ENCODE assay signal across 8 cellular contexts in the genomic region with DNA sequence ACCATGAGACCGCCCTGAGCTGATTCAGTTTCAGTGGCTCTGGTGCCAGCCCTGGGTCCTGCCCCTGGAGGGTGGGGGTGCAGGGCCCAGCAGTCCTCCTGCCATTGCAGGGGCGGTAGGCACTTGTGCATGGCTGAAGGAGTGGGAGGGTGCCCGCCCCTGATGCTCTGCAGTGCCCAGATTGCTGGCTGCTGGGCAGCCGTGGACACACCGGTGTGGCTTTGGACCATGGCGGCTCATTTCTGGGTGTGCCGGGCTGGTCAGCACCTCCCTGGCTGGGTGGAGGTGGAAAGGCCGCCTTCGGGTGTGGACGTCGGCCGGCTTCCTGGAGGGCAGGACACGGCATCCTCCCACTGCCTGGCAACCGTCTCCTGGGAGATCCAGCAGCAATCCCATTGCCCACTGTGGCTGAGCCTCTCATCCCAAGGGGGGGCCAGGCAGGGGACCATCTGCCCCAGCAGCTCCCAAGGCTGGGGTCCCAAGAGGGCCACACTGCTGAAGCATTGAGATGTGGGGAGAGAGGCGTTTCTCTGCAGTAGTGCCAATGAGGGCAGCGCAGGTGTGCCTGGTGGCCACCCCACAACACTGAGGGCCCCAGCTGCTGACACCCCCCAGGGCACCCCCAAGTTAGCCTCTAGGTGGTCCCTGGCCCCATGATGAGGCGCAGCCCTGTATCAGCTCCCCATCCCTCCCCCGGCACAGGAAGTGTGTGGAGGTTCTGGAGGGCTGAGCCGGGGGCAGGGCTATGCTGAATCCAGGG. TPM values are rescaled to one million over a fixed set of nuclear protein-coding genes. Genes with fewer than 3 reads are reported as not detected.
A peak's percentile ranks its signal among the peaks of the same experiment; 100 is the strongest.
DNase-seq lines count a peak whose midpoint lies in the region; ATAC-seq, FAIRE-seq and TF ChIP-seq lines count a peak whose summit lies in the region.

No MANE protein-coding gene starts in this region.

- no TSS peak for BruUV-seq in A673 (replicated peaks; lab: Mats Ljungman, UMichigan)
- BruUV-seq in endothelial cell of umbilical vein (replicated peaks; lab: Mats Ljungman, UMichigan) = no TSS peak

- H4K20me1 ChIP-seq in endothelial cell of umbilical vein (replicated peaks; ENCODE audit: control insufficient read depth, extremely low read depth, insufficient read depth, low read length) = no peaks in the 10 kb centered on the region

- DNase-seq in A673 (ENCODE audit: low spot score) (no peak), GM19240 (ENCODE audit: insufficient read length, low spot score) (peak; percentile 48), endothelial cell of umbilical vein (ENCODE audit: low read depth, low spot score) (no peak), prostate gland (ENCODE audit: low spot score) (no peak), cerebellar cortex (ENCODE audit: low spot score) (no peak), caudate nucleus (lab: John Stamatoyannopoulos, UW) (no peak), pons (ENCODE audit: low spot score) (no peak)

- H3K27ac ChIP-seq in A673 (ENCODE audit: low read depth, low read length, poor library complexity, severe bottlenecking) (peak overlapping the region; percentile 57), endothelial cell of umbilical vein (ENCODE audit: insufficient read depth, low read depth, low read length) (peak overlapping the region; percentile 60), prostate gland (no peak overlapping the region), caudate nucleus (ENCODE audit: low read depth, low read length) (no peak overlapping the region)

- peak; percentile 28 for ATAC-seq in HG03521 (IDR thresholded peaks at IDR 0.05; ENCODE audit: unreplicated experiment)

- H3K9me3 ChIP-seq in A673 (ENCODE audit: low read depth, low read length, poor library complexity, severe bottlenecking) (no peaks in the 10 kb centered on the region), endothelial cell of umbilical vein (replicated peaks; ENCODE audit: control insufficient read depth, insufficient read depth, low read length) (no peaks in the 10 kb centered on the region), prostate gland (no peaks in the 10 kb centered on the region)

- POLR2A ChIA-PET in A673 (lab: Charles Lee; ENCODE audit: low non-redundant PET) = no interaction called here
- POLR2A ChIA-PET in endothelial cell of umbilical vein (lab: Charles Lee) = interaction anchor here (0.5 kb wide), 1 partner anchor 13 kb away, joined by 9 read pairs; no protein-coding TSS in a partner anchor

- TF ChIP-seq POLR2A in endothelial cell of umbilical vein (IDR thresholded peaks at IDR 0.05; ENCODE audit: low read depth, low read length) (no peak), prostate gland (IDR thresholded peaks at IDR 0.05) (no peak)

- CTCF ChIA-PET in A673 (lab: Charles Lee) = interaction anchor here (0.5 kb wide), 1 partner anchor 1715 kb away, joined by 3 read pairs; no protein-coding TSS in a partner anchor
- CTCF ChIA-PET in endothelial cell of umbilical vein (lab: Charles Lee) = interaction anchor here (0.6 to 5.4 kb wide), 7 partner anchors 9 to 65 kb away, joined by 3 to 55 read pairs (median 3); no protein-coding TSS in a partner anchor

- H3K36me3 ChIP-seq in A673 (ENCODE audit: insufficient read depth, low read length, poor library complexity, severe bottlenecking) (peaks cover 20% of the 10 kb centered on the region), endothelial cell of umbilical vein (ENCODE audit: control insufficient read depth in 2 of 2, extremely low read depth in 1 of 2, insufficient read depth in 2 of 2, low read length in 2 of 2) (peaks cover 12 to 24% of the 10 kb centered on the region in 2 experiments), prostate gland (no peaks in the 10 kb centered on the region)

- H2AFZ ChIP-seq in endothelial cell of umbilical vein (ENCODE audit: low read depth, low read length) = no peak overlapping the region

- H3K4me1 ChIP-seq in A673 (ENCODE audit: insufficient read depth, low read length, poor library complexity, severe bottlenecking) (peaks cover 24% of the 10 kb centered on the region), endothelial cell of umbilical vein (ENCODE audit: control insufficient read depth, extremely low read depth, insufficient read depth, low read length) (peaks cover 41% of the 10 kb centered on the region), prostate gland (replicated peaks) (peaks cover 16% of the 10 kb centered on the region)

- dilution Hi-C loops in endothelial cell of umbilical vein (cut with MboI; ENCODE audit: extremely low pct_ligation_motif_present, low sequenced_read_pairs) = no loop called here

- H3K4me3 ChIP-seq in A673 (ENCODE audit: low read depth, low read length, poor library complexity, severe bottlenecking) = no peak overlapping the region
- no peak overlapping the region for H3K4me3 ChIP-seq in endothelial cell of umbilical vein (replicated peaks in 1 of 3; ENCODE audit: insufficient read depth in 1 of 3, low read depth in 1 of 3, low read length in 3 of 3)
- no peak overlapping the region for H3K4me3 ChIP-seq in prostate gland

- peak overlapping the region; percentile 2 for H3K4me2 ChIP-seq in endothelial cell of umbilical vein (ENCODE audit: insufficient read depth, low read length)

- H3K79me2 ChIP-seq in endothelial cell of umbilical vein (ENCODE audit: control insufficient read depth, insufficient read depth, low read length) = peaks cover 52% of the 10 kb centered on the region

- H3K9me1 ChIP-seq in endothelial cell of umbilical vein (replicated peaks; ENCODE audit: control insufficient read depth, extremely low read depth, insufficient read depth, low read length) = no peaks in the 10 kb centered on the region

- intact Hi-C loops in A673 (cut with micrococcal nuclease; ENCODE audit: unreplicated experiment) = no loop called here
- intact Hi-C loops in endothelial cell of umbilical vein (cut with micrococcal nuclease) = loop anchor here (5.0 kb wide), 2 partner anchors 72 to 122 kb away; no protein-coding TSS in a partner anchor
- intact Hi-C loops in prostate gland (cut with DNase I) = no loop called here

- WGBS in prostate gland = 73% methylated on average over 19 of the region's 19 CpGs

- no peaks in the 10 kb centered on the region for H3K27me3 ChIP-seq in A673 (replicated peaks; ENCODE audit: insufficient read depth, low read depth, low read length, poor library complexity)
- no peaks in the 10 kb centered on the region for H3K27me3 ChIP-seq in endothelial cell of umbilical vein (ENCODE audit: control insufficient read depth in 2 of 2, insufficient read depth in 2 of 2, low read length in 2 of 2)
- H3K27me3 ChIP-seq in prostate gland (replicated peaks; ENCODE audit: insufficient read depth) = no peaks in the 10 kb centered on the region

- TF ChIP-seq CTCF in A673 (conservative IDR thresholded peaks at IDR 0.05; ENCODE audit: low read depth, low read length) = no peak
- no peak for TF ChIP-seq CTCF in endothelial cell of umbilical vein (IDR thresholded peaks at IDR 0.05; ENCODE audit: extremely low read depth in 1 of 2, insufficient read depth in 1 of 2, low read depth in 1 of 2, low read length in 2 of 2)
- no peak for TF ChIP-seq CTCF in prostate gland (IDR thresholded peaks at IDR 0.05)

- no peak for FAIRE-seq in endothelial cell of umbilical vein (lab: Jason Lieb, UNC)

- H3K9ac ChIP-seq in endothelial cell of umbilical vein (replicated peaks; ENCODE audit: extremely low read depth, insufficient read depth, low read length) = peak overlapping the region; percentile 8

TF ChIP-seq in endothelial cell of umbilical vein, 7 proteins besides CTCF, POLR2A, EP300 and RAD21:
- TF ChIP-seq EZH2 (IDR thresholded peaks at IDR 0.05; ENCODE audit: borderline replicate concordance, low read depth, low read length, severe bottlenecking) (no peak), FOS (IDR thresholded peaks at IDR 0.05; ENCODE audit: borderline replicate concordance, insufficient read depth, low read length) (no peak), MYC (IDR thresholded peaks at IDR 0.05; ENCODE audit: low read depth, low read length) (no peak), MAX (IDR thresholded peaks at IDR 0.05; ENCODE audit: insufficient read depth, insufficient read length) (no peak), GATA2 (IDR thresholded peaks at IDR 0.05; ENCODE audit: insufficient read depth, insufficient read length, low read depth, low read length) (no peak), POLR2AphosphoS5 (IDR thresholded peaks at IDR 0.05; ENCODE audit: insufficient read depth, low read depth, low read length) (no peak), JUN (IDR thresholded peaks at IDR 0.05; ENCODE audit: borderline replicate concordance, insufficient read depth, insufficient read length, low read depth) (no peak)

RNA-seq across cellular contexts. Expression of gene TTYH3, which starts 12.9 kb away (rescaled TPM):
- total RNA-seq in A673 (2021) = 248 and 256 TPM in 2 replicates
- total RNA-seq in endothelial cell of umbilical vein = 277 and 280 TPM in 2 replicates
- polyA plus RNA-seq in endothelial cell of umbilical vein = 143 and 192 TPM in 2 replicates
- polyA plus RNA-seq in endothelial cell of umbilical vein (2011; cell fraction: cytosol; rRNA removed) = 79.9 and 112 TPM in 2 replicates
- 107 and 132 TPM in 2 replicates for polyA plus RNA-seq in endothelial cell of umbilical vein (2011; cell fraction: nucleus; rRNA removed)
- 116 and 150 TPM in 2 replicates for polyA plus RNA-seq in endothelial cell of umbilical vein (2012)
- polyA minus RNA-seq in endothelial cell of umbilical vein = 107 and 122 TPM in 2 replicates
- 4.9 TPM for polyA minus RNA-seq in endothelial cell of umbilical vein (2011; cell fraction: cytosol; rRNA and poly(A)+ RNA removed)
- 45.1 and 83.7 TPM in 2 replicates for polyA minus RNA-seq in endothelial cell of umbilical vein (2011; cell fraction: nucleus; rRNA and poly(A)+ RNA removed)
- total RNA-seq in prostate gland = 10 to 100 TPM; 30.1 to 76.2 TPM

RNA-seq across cellular contexts. Expression of gene AMZ1, which starts 43.3 kb away (rescaled TPM):
- total RNA-seq in A673 (2021) = not detected in 2 replicates
- not detected in 2 replicates for total RNA-seq in endothelial cell of umbilical vein
- not detected in 2 replicates for polyA plus RNA-seq in endothelial cell of umbilical vein
- polyA plus RNA-seq in endothelial cell of umbilical vein (2011; cell fraction: cytosol; rRNA removed) = not detected in 2 replicates
- polyA plus RNA-seq in endothelial cell of umbilical vein (2011; cell fraction: nucleus; rRNA removed) = not detected in 2 replicates
- polyA plus RNA-seq in endothelial cell of umbilical vein (2012) = 0.09 and 0.10 TPM in 2 replicates
- not detected in 2 replicates for polyA minus RNA-seq in endothelial cell of umbilical vein
- polyA minus RNA-seq in endothelial cell of umbilical vein (2011; cell fraction: cytosol; rRNA and poly(A)+ RNA removed) = not detected
- not detected in 2 replicates for polyA minus RNA-seq in endothelial cell of umbilical vein (2011; cell fraction: nucleus; rRNA and poly(A)+ RNA removed)
- under 1 TPM in 1 of 2 donors, not detected in 1; 0.62 TPM for total RNA-seq in prostate gland

Comparison
In these comparisons a context has a peak if more than half of its experiments do, and no peak if none do; other contexts are left out.
1. H3K27ac ChIP-seq: peak in A673 (single experiment) and endothelial cell of umbilical vein (single experiment); none in prostate gland (0 of 2) and caudate nucleus (single experiment).